In the genomic region with DNA sequence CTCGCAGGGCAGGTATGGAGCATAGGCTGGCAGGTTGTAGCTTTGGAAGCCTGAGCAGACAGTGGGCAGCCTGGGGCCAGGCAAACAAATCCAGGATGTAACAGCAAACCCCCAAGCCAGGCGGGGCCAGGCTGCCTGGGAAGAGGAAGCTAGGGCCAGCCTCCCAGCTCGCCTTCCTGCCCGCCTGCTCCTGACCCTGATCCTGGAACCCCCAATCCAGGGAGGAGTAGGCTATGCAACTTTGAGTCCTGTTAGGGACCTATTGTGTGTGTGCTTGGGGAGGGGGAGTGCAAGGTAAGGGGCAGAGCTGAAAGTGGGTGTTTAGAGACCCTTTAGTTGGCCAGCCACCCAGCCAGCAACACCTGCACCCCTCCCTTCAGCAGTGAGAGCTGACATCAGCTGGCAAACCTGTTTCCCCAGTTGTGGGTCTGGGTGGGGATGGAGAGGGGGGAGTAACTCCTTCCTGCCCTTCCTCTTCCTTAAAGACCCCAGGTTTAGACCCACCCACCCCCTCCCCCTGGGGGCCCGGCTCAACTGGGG, we compare ENCODE assay signal across 8 cellular contexts. TPM values are rescaled to one million over a fixed set of nuclear protein-coding genes. Genes with fewer than 3 reads are reported as not detected.
DNase-seq lines count a peak whose midpoint lies in the region; ATAC-seq and TF ChIP-seq lines count a peak whose summit lies in the region.

No MANE protein-coding gene starts in this region.

- intact Hi-C loops in activated CD4-positive, alpha-beta T cell treated with anti-CD3 and anti-CD28 coated beads, Interleukin-2, amount 10 ng/mL, durations not matched to agents 24 days and 14 days (cut with micrococcal nuclease), result no loop called here
- intact Hi-C loops in breast epithelium (cut with DNase I; ENCODE audit: low total_unique reads), result loop anchor here (5.0 kb wide), 2 partner anchors 100 to 1185 kb away; no protein-coding TSS in a partner anchor

- no peak for TF ChIP-seq EP300 in tibial nerve (IDR thresholded peaks at IDR 0.05)

- peaks cover 60% of the 10 kb centered on the region for H3K4me1 Mint-ChIP-seq in activated CD4-positive, alpha-beta T cell treated with anti-CD3 and anti-CD28 coated beads, Interleukin-2, amount 10 ng/mL, durations not matched to agents 24 days and 14 days

- no peaks in the 10 kb centered on the region for H3K9me3 Mint-ChIP-seq in activated CD4-positive, alpha-beta T cell treated with anti-CD3 and anti-CD28 coated beads, Interleukin-2, amount 10 ng/mL, durations not matched to agents 24 days and 14 days

- ATAC-seq in HG03565 (IDR thresholded peaks at IDR 0.05; ENCODE audit: unreplicated experiment), result no peak

- TF ChIP-seq CTCF in breast epithelium (IDR thresholded peaks at IDR 0.05) (no peak), tibial nerve (IDR thresholded peaks at IDR 0.05) (no peak)

- H3K4me3 ChIP-seq in breast epithelium, result peak overlapping the region in 2 of 3 donors; percentile 29 to 73
- H3K4me3 ChIP-seq in tibial nerve, result peak overlapping the region in 1 of 4 donors; percentile 2

- peaks cover 8 to 19% of the 10 kb centered on the region in 2 donors for H3K4me1 ChIP-seq in breast epithelium
- peaks cover 0 to 56% (median 18%) of the 10 kb centered on the region in 4 donors for H3K4me1 ChIP-seq in tibial nerve

- H3K27me3 ChIP-seq in breast epithelium (no peaks in the 10 kb centered on the region), tibial nerve (no peaks in the 10 kb centered on the region)

- H3K27ac ChIP-seq in breast epithelium, result peak overlapping the region; percentile 84 to 90
- peak overlapping the region in 3 of 4 donors; percentile 11 to 40 (median 23) for H3K27ac ChIP-seq in tibial nerve

- TF ChIP-seq POLR2A in breast epithelium (IDR thresholded peaks at IDR 0.05) (no peak), tibial nerve (IDR thresholded peaks at IDR 0.05) (no peak)

- peaks cover 4% of the 10 kb centered on the region for H3K36me3 Mint-ChIP-seq in activated CD4-positive, alpha-beta T cell treated with anti-CD3 and anti-CD28 coated beads, Interleukin-2, amount 10 ng/mL, durations not matched to agents 24 days and 14 days (ENCODE audit: low read depth)

- H3K9me3 ChIP-seq in breast epithelium (no peaks in the 10 kb centered on the region), tibial nerve (no peaks in the 10 kb centered on the region)

- H3K27ac Mint-ChIP-seq in activated CD4-positive, alpha-beta T cell treated with anti-CD3 and anti-CD28 coated beads, Interleukin-2, amount 10 ng/mL, durations not matched to agents 24 days and 14 days, result peak overlapping the region; percentile 60

- 46 to 60% methylated on average over 4 to 5 of the region's 5 CpGs for WGBS in tibial nerve, 2 donors

- H3K27me3 Mint-ChIP-seq in activated CD4-positive, alpha-beta T cell treated with anti-CD3 and anti-CD28 coated beads, Interleukin-2, amount 10 ng/mL, durations not matched to agents 24 days and 14 days, result no peaks in the 10 kb centered on the region

- peak overlapping the region; percentile 70 for H3K4me3 Mint-ChIP-seq in activated CD4-positive, alpha-beta T cell treated with anti-CD3 and anti-CD28 coated beads, Interleukin-2, amount 10 ng/mL, durations not matched to agents 24 days and 14 days

- H3K36me3 ChIP-seq in breast epithelium (no peaks in the 10 kb centered on the region), tibial nerve (no peaks in the 10 kb centered on the region)

- DNase-seq in activated CD4-positive, alpha-beta T cell treated with anti-CD3 and anti-CD28 coated beads, Interleukin-2, amount 10 ng/mL, durations not matched to agents 24 days and 14 days, result no peak
- no peak for DNase-seq in activated CD4-positive, alpha-beta T cell treated with anti-CD3 and anti-CD28 coated beads, Interleukin-2, amount 50 U/mL, for 48 hours
- DNase-seq in breast epithelium (ENCODE audit: low spot score in 2 of 2) (peak; percentile 58 to 76), left kidney (ENCODE audit: low read depth, low spot score) (peak; percentile 78), tibial nerve (ENCODE audit: low spot score in 2 of 2) (no peak), NCI-H1694 treated with DMSO at 0.1 percent for 48 hours (lab: John Stamatoyannopoulos, UW) (no peak), NCI-H128 (lab: John Stamatoyannopoulos, UW; ENCODE audit: unreplicated experiment) (no peak)

RNA-seq across cellular contexts. Expression of a gene that starts 2.5 kb away (rescaled TPM):
- total RNA-seq in activated CD4-positive, alpha-beta T cell treated with anti-CD3 and anti-CD28 coated beads, Interleukin-2, amount 10 ng/mL, durations not matched to agents 24 days and 14 days, result 115 and 119 TPM in 2 replicates
- total RNA-seq in breast epithelium (10 to 100 TPM; 16.8 to 58.3 (median 54.4) TPM), tibial nerve (10 to 100 TPM; 25.3 to 92.1 (median 26.6) TPM)

RNA-seq across cellular contexts. Expression of a gene that starts 5.5 kb away (rescaled TPM):
- total RNA-seq in activated CD4-positive, alpha-beta T cell treated with anti-CD3 and anti-CD28 coated beads, Interleukin-2, amount 10 ng/mL, durations not matched to agents 24 days and 14 days, result 55.3 and 66.2 TPM in 2 replicates
- 10 to 100 TPM; 27.0 to 50.2 (median 43.9) TPM for total RNA-seq in breast epithelium
- total RNA-seq in tibial nerve, result 10 to 100 TPM; 36.9 to 59.4 (median 50.2) TPM

Comparison
In these comparisons a context has a peak if more than half of its experiments do, and no peak if none do; other contexts are left out.
1. DNase-seq: peak in breast epithelium (2 of 2) and left kidney (single experiment); none in activated CD4-positive, alpha-beta T cell treated with anti-CD3 and anti-CD28 coated beads, Interleukin-2, amount 10 ng/mL, durations not matched to agents 24 days and 14 days (single experiment), activated CD4-positive, alpha-beta T cell treated with anti-CD3 and anti-CD28 coated beads, Interleukin-2, amount 50 U/mL, for 48 hours (0 of 2), tibial nerve (0 of 2), NCI-H1694 treated with DMSO at 0.1 percent for 48 hours (single experiment) and NCI-H128 (single experiment).